In the genomic region with DNA sequence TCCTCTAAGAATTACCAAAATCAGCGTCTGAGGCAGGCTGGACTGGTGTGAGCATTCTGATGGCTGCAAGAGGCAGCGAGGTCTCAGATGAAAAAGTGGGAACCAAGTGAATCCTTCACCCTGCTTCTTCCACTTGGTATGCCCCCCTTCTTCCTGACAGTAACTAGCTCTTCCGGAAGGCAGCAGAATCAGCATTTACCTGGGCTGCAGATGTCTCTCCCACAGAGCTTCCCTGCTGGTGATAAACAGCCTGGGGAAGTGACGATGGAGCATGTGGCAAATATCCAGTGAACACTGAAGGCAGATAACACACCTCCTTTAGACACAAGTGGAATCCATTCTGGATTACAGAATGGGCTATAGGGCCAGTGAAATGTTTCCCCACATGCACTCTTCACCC, we compare ENCODE assay signal across 27 cellular contexts.
"Had no signal": no experiment of that assay in that cellular context is flagged by ENCODE, and none has a peak within 500 bp of the region (broad histone marks: within the 10 kb centered on the region; RNA-seq: fewer than 3 reads in every experiment).

No MANE protein-coding gene starts in this region.

- H3K4me3 ChIP-seq: colonic mucosa, pancreas, prostate gland, suprapubic skin, tibial nerve had no signal

- H3K4me1 Mint-ChIP-seq: activated CD4-positive, alpha-beta memory T cell treated with anti-CD3 and anti-CD28 coated beads, Interleukin-2, amount 10 ng/mL, durations not matched to agents 7 days and 5 days; activated CD4-positive, alpha-beta T cell treated with anti-CD3 and anti-CD28 coated beads, Interleukin-2, amount 10 ng/mL, durations not matched to agents 7 days and 5 days; T-helper 17 cell had no signal

- DNase-seq: activated CD4-positive, alpha-beta memory T cell treated with anti-CD3 and anti-CD28 coated beads, Interleukin-2, amount 10 ng/mL, durations not matched to agents 7 days and 5 days; activated CD4-positive, alpha-beta T cell treated with anti-CD3 and anti-CD28 coated beads for 1 hour; activated CD4-positive, alpha-beta T cell treated with anti-CD3 and anti-CD28 coated beads, Interleukin-2, amount 10 ng/mL, durations not matched to agents 7 days and 5 days; activated T-cell treated with anti-CD3 and anti-CD28 coated beads, Interleukin-2, amount 50 U/mL, for 48 hours; anterior cingulate cortex; cerebellar nuclear complex; colonic mucosa; effector CD8-positive, alpha-beta T cell; kidney; left colon; midbrain; naive thymus-derived CD4-positive, alpha-beta T cell; pancreas; retina; small intestine; stimulated activated CD4-positive, alpha-beta T cell treated with anti-CD3 and anti-CD28 coated beads, Interleukin-1b, Interleukin-23, amount 100 ng/mL, for 48 hours; stimulated activated CD4-positive, alpha-beta T cell treated with anti-CD3 and anti-CD28 coated beads, Interleukin-4, amount 100 ng/mL, for 4 hours; stimulated activated CD8-positive, alpha-beta memory T cell treated with anti-CD3 and anti-CD28 coated beads, Interleukin-4, amount 100 ng/mL, for 48 hours; stimulated activated naive CD4-positive, alpha-beta T cell; T-helper 17 cell; T1000 had no signal

- H3K27ac ChIP-seq: colonic mucosa, pancreas, prostate gland, suprapubic skin, tibial nerve had no signal

- H3K27me3 ChIP-seq: colonic mucosa, pancreas, suprapubic skin, tibial nerve had no signal

- FAIRE-seq: frontal cortex, kidney, pancreas, small intestine had no signal

- H3K4me3 Mint-ChIP-seq: activated CD4-positive, alpha-beta memory T cell treated with anti-CD3 and anti-CD28 coated beads, Interleukin-2, amount 10 ng/mL, durations not matched to agents 7 days and 5 days; activated CD4-positive, alpha-beta T cell treated with anti-CD3 and anti-CD28 coated beads, Interleukin-2, amount 10 ng/mL, durations not matched to agents 7 days and 5 days; activated naive CD8-positive, alpha-beta T cell; naive thymus-derived CD4-positive, alpha-beta T cell; T-helper 17 cell had no signal

- H3K9me3 Mint-ChIP-seq: activated CD4-positive, alpha-beta memory T cell treated with anti-CD3 and anti-CD28 coated beads, Interleukin-2, amount 10 ng/mL, durations not matched to agents 7 days and 5 days; activated CD4-positive, alpha-beta T cell treated with anti-CD3 and anti-CD28 coated beads, Interleukin-2, amount 10 ng/mL, durations not matched to agents 7 days and 5 days; activated T-helper 2 cell treated with anti-CD3 and anti-CD28 coated beads, Interferon-gamma antibody, Interleukin-2, Interleukin-4, amounts not matched to agents 10 μg/mL and 5 μg/mL and 100 μg/mL, durations not matched to agents 14 hours and 24 hours and 36 hours had no signal

- H3K27ac Mint-ChIP-seq: activated CD4-positive, alpha-beta memory T cell treated with anti-CD3 and anti-CD28 coated beads, Interleukin-2, amount 10 ng/mL, durations not matched to agents 7 days and 5 days; activated CD4-positive, alpha-beta T cell treated with anti-CD3 and anti-CD28 coated beads, Interleukin-2, amount 10 ng/mL, durations not matched to agents 7 days and 5 days; activated naive CD8-positive, alpha-beta T cell; activated T-helper 2 cell treated with anti-CD3 and anti-CD28 coated beads, Interferon-gamma antibody, Interleukin-2, Interleukin-4, amounts not matched to agents 10 μg/mL and 5 μg/mL and 100 μg/mL, durations not matched to agents 14 hours and 24 hours and 36 hours; naive thymus-derived CD4-positive, alpha-beta T cell; T-helper 17 cell had no signal

- H3K36me3 Mint-ChIP-seq: activated naive CD8-positive, alpha-beta T cell; naive thymus-derived CD4-positive, alpha-beta T cell had no signal

- H3K27me3 Mint-ChIP-seq: activated CD4-positive, alpha-beta memory T cell treated with anti-CD3 and anti-CD28 coated beads, Interleukin-2, amount 10 ng/mL, durations not matched to agents 7 days and 5 days had no signal

- H3K36me3 ChIP-seq: colonic mucosa, pancreas, prostate gland, suprapubic skin, tibial nerve had no signal

- H3K9me3 ChIP-seq: colonic mucosa, pancreas, prostate gland, suprapubic skin, tibial nerve had no signal

- H3K4me1 ChIP-seq: colonic mucosa, pancreas, prostate gland, suprapubic skin, tibial nerve had no signal
